Comparison of ENCODE assay signal across 15 cellular contexts in genomic region chr21:29655577-29655976, GRCh38.
DNase-seq lines count a peak whose midpoint lies in the region; ATAC-seq and TF ChIP-seq lines count a peak whose summit lies in the region.
"Had no signal": no experiment of that assay in that cellular context is flagged by ENCODE, and none has a peak within 500 bp of the region (broad histone marks: within the 10 kb centered on the region; RNA-seq: fewer than 3 reads in every experiment).

No MANE protein-coding gene starts in this region.

- TF ChIP-seq CTCF in progenitor cell of endocrine pancreas (IDR thresholded peaks at IDR 0.05; ENCODE audit: unreplicated experiment), result no peak

- peak overlapping the region; percentile 4 for H3K4me3 Mint-ChIP-seq in activated CD4-positive, alpha-beta T cell treated with anti-CD3 and anti-CD28 coated beads, Interleukin-2, amount 10 ng/mL, durations not matched to agents 24 days and 14 days
- no peak overlapping the region for H3K4me3 Mint-ChIP-seq in activated naive CD8-positive, alpha-beta T cell
- no peak overlapping the region for H3K4me3 Mint-ChIP-seq in activated naive CD8-positive, alpha-beta T cell treated with anti-CD3 and anti-CD28 coated beads for 36 hours
- no peak overlapping the region for H3K4me3 Mint-ChIP-seq in activated T-helper 17 cell treated with anti-CD3 and anti-CD28 coated beads, Interleukin-2, amount 50 U/mL, for 72 hours
- no peak overlapping the region for H3K4me3 Mint-ChIP-seq in progenitor cell of endocrine pancreas (ENCODE audit: low read depth)

- no peak for ATAC-seq in activated T-helper 17 cell treated with anti-CD3 and anti-CD28 coated beads, Interleukin-2, amount 50 U/mL, for 72 hours (replicated peaks)

- H3K27me3 Mint-ChIP-seq in activated CD4-positive, alpha-beta T cell treated with anti-CD3 and anti-CD28 coated beads, Interleukin-2, amount 10 ng/mL, durations not matched to agents 24 days and 14 days, result no peaks in the 10 kb centered on the region
- peaks cover 1% of the 10 kb centered on the region for H3K27me3 Mint-ChIP-seq in activated naive CD8-positive, alpha-beta T cell
- H3K27me3 Mint-ChIP-seq in activated naive CD8-positive, alpha-beta T cell treated with anti-CD3 and anti-CD28 coated beads for 36 hours, result no peaks in the 10 kb centered on the region
- no peaks in the 10 kb centered on the region for H3K27me3 Mint-ChIP-seq in activated T-helper 17 cell treated with anti-CD3 and anti-CD28 coated beads, Interleukin-2, amount 50 U/mL, for 72 hours
- no peaks in the 10 kb centered on the region for H3K27me3 Mint-ChIP-seq in progenitor cell of endocrine pancreas

- H3K4me1 Mint-ChIP-seq in activated CD4-positive, alpha-beta T cell treated with anti-CD3 and anti-CD28 coated beads, Interleukin-2, amount 10 ng/mL, durations not matched to agents 24 days and 14 days, result peaks cover 30% of the 10 kb centered on the region
- peaks cover 27% of the 10 kb centered on the region for H3K4me1 Mint-ChIP-seq in activated naive CD8-positive, alpha-beta T cell (ENCODE audit: low read depth)
- H3K4me1 Mint-ChIP-seq in activated naive CD8-positive, alpha-beta T cell treated with anti-CD3 and anti-CD28 coated beads for 36 hours, result peaks cover 27% of the 10 kb centered on the region
- H3K4me1 Mint-ChIP-seq in activated T-helper 17 cell treated with anti-CD3 and anti-CD28 coated beads, Interleukin-2, amount 50 U/mL, for 72 hours, result peaks cover 7% of the 10 kb centered on the region
- peaks cover 22% of the 10 kb centered on the region for H3K4me1 Mint-ChIP-seq in progenitor cell of endocrine pancreas (ENCODE audit: low read depth)

- peaks cover 13% of the 10 kb centered on the region for H3K9me3 Mint-ChIP-seq in activated CD4-positive, alpha-beta T cell treated with anti-CD3 and anti-CD28 coated beads, Interleukin-2, amount 10 ng/mL, durations not matched to agents 24 days and 14 days
- H3K9me3 Mint-ChIP-seq in activated naive CD8-positive, alpha-beta T cell (ENCODE audit: low read depth), result peaks cover 7% of the 10 kb centered on the region
- peaks cover 6% of the 10 kb centered on the region for H3K9me3 Mint-ChIP-seq in activated naive CD8-positive, alpha-beta T cell treated with anti-CD3 and anti-CD28 coated beads for 36 hours
- H3K9me3 Mint-ChIP-seq in activated T-helper 17 cell treated with anti-CD3 and anti-CD28 coated beads, Interleukin-2, amount 50 U/mL, for 72 hours, result peaks cover 4% of the 10 kb centered on the region
- peaks cover 8% of the 10 kb centered on the region for H3K9me3 Mint-ChIP-seq in progenitor cell of endocrine pancreas (ENCODE audit: low read depth)

- DNase-seq in activated CD4-positive, alpha-beta T cell treated with anti-CD3 and anti-CD28 coated beads, Interleukin-2, amount 10 ng/mL, durations not matched to agents 24 days and 14 days, result no peak
- DNase-seq in activated CD4-positive, alpha-beta T cell treated with anti-CD3 and anti-CD28 coated beads for 1 hour, result no peak
- no peak for DNase-seq in activated naive CD8-positive, alpha-beta T cell treated with anti-CD3 and anti-CD28 coated beads for 36 hours
- DNase-seq in progenitor cell of endocrine pancreas (ENCODE audit: low spot score, unreplicated experiment), result no peak
- DNase-seq in NCI-H2029 treated with DMSO at 0.1 percent for 48 hours (lab: John Stamatoyannopoulos, UW), result no peak
- DNase-seq: DMS79, NCI-H1105, NCI-H146, NCI-H2029, NCI-H226, NCI-H510A treated with DMSO at 0.1 percent for 48 hours, NCI-H748 treated with DMSO at 0.1 percent for 48 hours, SIG-M5 had no signal

- peak overlapping the region; percentile 52 for H3K27ac Mint-ChIP-seq in activated CD4-positive, alpha-beta T cell treated with anti-CD3 and anti-CD28 coated beads, Interleukin-2, amount 10 ng/mL, durations not matched to agents 24 days and 14 days
- peak overlapping the region; percentile 38 for H3K27ac Mint-ChIP-seq in activated naive CD8-positive, alpha-beta T cell
- no peak overlapping the region for H3K27ac Mint-ChIP-seq in activated naive CD8-positive, alpha-beta T cell treated with anti-CD3 and anti-CD28 coated beads for 36 hours
- H3K27ac Mint-ChIP-seq in activated T-helper 17 cell treated with anti-CD3 and anti-CD28 coated beads, Interleukin-2, amount 50 U/mL, for 72 hours, result peak overlapping the region; percentile 9
- H3K27ac Mint-ChIP-seq in progenitor cell of endocrine pancreas, result peak overlapping the region; percentile 9

- intact Hi-C loops in activated CD4-positive, alpha-beta T cell treated with anti-CD3 and anti-CD28 coated beads, Interleukin-2, amount 10 ng/mL, durations not matched to agents 24 days and 14 days (cut with micrococcal nuclease), result no loop called here

- H3K36me3 Mint-ChIP-seq in activated CD4-positive, alpha-beta T cell treated with anti-CD3 and anti-CD28 coated beads, Interleukin-2, amount 10 ng/mL, durations not matched to agents 24 days and 14 days (ENCODE audit: low read depth), result no peaks in the 10 kb centered on the region
- H3K36me3 Mint-ChIP-seq in activated naive CD8-positive, alpha-beta T cell, result peaks cover 6% of the 10 kb centered on the region
- H3K36me3 Mint-ChIP-seq in activated naive CD8-positive, alpha-beta T cell treated with anti-CD3 and anti-CD28 coated beads for 36 hours, result peaks cover 14% of the 10 kb centered on the region
- no peaks in the 10 kb centered on the region for H3K36me3 Mint-ChIP-seq in activated T-helper 17 cell treated with anti-CD3 and anti-CD28 coated beads, Interleukin-2, amount 50 U/mL, for 72 hours (ENCODE audit: low read depth)
- H3K36me3 Mint-ChIP-seq in progenitor cell of endocrine pancreas (ENCODE audit: insufficient read depth), result peaks cover 4% of the 10 kb centered on the region
